Comparison of ENCODE assay signal across 8 cellular contexts in genomic region chr11:34356576-34356917, GRCh38. TPM values are rescaled to one million over a fixed set of nuclear protein-coding genes. Genes with fewer than 3 reads are reported as not detected.
A peak's percentile ranks its signal among the peaks of the same experiment; 100 is the strongest.
DNase-seq lines count a peak whose midpoint lies in the region; ATAC-seq, FAIRE-seq and TF ChIP-seq lines count a peak whose summit lies in the region.

No MANE protein-coding gene starts in this region.

- TF ChIP-seq POLR2A in endothelial cell of umbilical vein (IDR thresholded peaks at IDR 0.05; ENCODE audit: low read depth, low read length), result no peak

- no peaks in the 10 kb centered on the region for H3K9me3 ChIP-seq in SK-N-SH
- H3K9me3 ChIP-seq in endothelial cell of umbilical vein (replicated peaks; ENCODE audit: control insufficient read depth, insufficient read depth, low read length), result no peaks in the 10 kb centered on the region

- H3K36me3 Mint-ChIP-seq in nephron progenitor cell (ENCODE audit: low read depth), result no peaks in the 10 kb centered on the region

- H3K79me2 ChIP-seq in SK-N-SH (ENCODE audit: insufficient read depth), result peaks cover 5% of the 10 kb centered on the region; the same call in 1 of the 2 replicates
- no peaks in the 10 kb centered on the region for H3K79me2 ChIP-seq in endothelial cell of umbilical vein (ENCODE audit: control insufficient read depth, insufficient read depth, low read length)

- H3K9me2 ChIP-seq in SK-N-SH, result no peaks in the 10 kb centered on the region

- ATAC-seq in HG02884 (IDR thresholded peaks at IDR 0.05; ENCODE audit: unreplicated experiment) (no peak), GM18502 (IDR thresholded peaks at IDR 0.05; ENCODE audit: poor library complexity, unreplicated experiment) (no peak)
- no peak for ATAC-seq in activated CD4-positive, CD25-positive, alpha-beta regulatory T cell treated with anti-CD3 and anti-CD28 coated beads, Interleukin-2, amount 50 U/mL, for 24 hours

- no peak for FAIRE-seq in endothelial cell of umbilical vein (lab: Jason Lieb, UNC)

- H2AFZ ChIP-seq in SK-N-SH (ENCODE audit: low read depth) (peak overlapping the region; percentile 76; the same call in 1 of the 2 replicates), endothelial cell of umbilical vein (ENCODE audit: low read depth, low read length) (no peak overlapping the region)

- H3K27me3 ChIP-seq in H7 (ENCODE audit: control insufficient read depth, insufficient read depth, low read length) (peaks cover 27% of the 10 kb centered on the region), SK-N-SH (ENCODE audit: insufficient read depth) (no peaks in the 10 kb centered on the region), endothelial cell of umbilical vein (ENCODE audit: control insufficient read depth in 2 of 2, insufficient read depth in 2 of 2, low read length in 2 of 2) (peaks cover 23 to 39% of the 10 kb centered on the region in 2 experiments)

- WGBS in SK-N-SH (ENCODE audit: low lambda C conversion rate), result 22% methylated on average over 12 of the region's 19 CpGs

- H3K4me1 Mint-ChIP-seq in nephron progenitor cell, result peaks cover 30% of the 10 kb centered on the region

- POLR2A ChIA-PET in SK-N-SH (lab: Yijun Ruan, JAX) (interaction anchor here (1.0 to 2.5 kb wide), 5 partner anchors 94 to 206 kb away, joined by 3 to 20 read pairs (median 6); no protein-coding TSS in a partner anchor), endothelial cell of umbilical vein (lab: Charles Lee) (no interaction called here)

- no TSS peak for BruUV-seq in endothelial cell of umbilical vein (replicated peaks; lab: Mats Ljungman, UMichigan)

- no peaks in the 10 kb centered on the region for H3F3A ChIP-seq in SK-N-SH (replicated peaks; ENCODE audit: insufficient read depth)

- peaks cover 93% of the 10 kb centered on the region for H3K27me3 Mint-ChIP-seq in nephron progenitor cell (ENCODE audit: low read depth, poor library complexity)

- TF ChIP-seq CTCF in SK-N-SH (IDR thresholded peaks at IDR 0.05) (no peak), endothelial cell of umbilical vein (IDR thresholded peaks at IDR 0.05; ENCODE audit: extremely low read depth in 1 of 2, insufficient read depth in 1 of 2, low read depth in 1 of 2, low read length in 2 of 2) (no peak), nephron progenitor cell (IDR thresholded peaks at IDR 0.05) (no peak)

- H4K20me1 ChIP-seq in SK-N-SH (ENCODE audit: insufficient read depth) (peaks cover 14% of the 10 kb centered on the region; the same call in 1 of the 2 replicates), endothelial cell of umbilical vein (replicated peaks; ENCODE audit: control insufficient read depth, extremely low read depth, insufficient read depth, low read length) (no peaks in the 10 kb centered on the region)

- DNase-seq in H7, result peak; percentile 57
- no peak for DNase-seq in SK-N-SH
- DNase-seq in endothelial cell of umbilical vein (ENCODE audit: low read depth, low spot score), result peak; percentile 8
- DNase-seq in nephron progenitor cell, result no peak
- DNase-seq in NOMO-1 (lab: John Stamatoyannopoulos, UW; ENCODE audit: unreplicated experiment in 2 of 2), result no peak

- no peak overlapping the region for H3K27ac Mint-ChIP-seq in nephron progenitor cell

- dilution Hi-C loops in endothelial cell of umbilical vein (cut with MboI; ENCODE audit: extremely low pct_ligation_motif_present, low sequenced_read_pairs), result no loop called here

- no peak overlapping the region for H3K9ac ChIP-seq in SK-N-SH
- no peak overlapping the region for H3K9ac ChIP-seq in endothelial cell of umbilical vein (replicated peaks; ENCODE audit: extremely low read depth, insufficient read depth, low read length)

- CTCF ChIA-PET in SK-N-SH (lab: Yijun Ruan, JAX), result interaction anchor here (0.6 to 13.4 kb wide), 18 partner anchors 10 to 1714 kb away, joined by 3 to 240 read pairs (median 5); no protein-coding TSS in a partner anchor
- CTCF ChIA-PET in endothelial cell of umbilical vein (lab: Charles Lee), result interaction anchor here (1.4 to 5.1 kb wide), 2 partner anchors 183 to 229 kb away, joined by 3 to 97 read pairs; no protein-coding TSS in a partner anchor

- no peak for TF ChIP-seq EP300 in SK-N-SH (IDR thresholded peaks at IDR 0.05; ENCODE audit: borderline replicate concordance in 1 of 2, low read depth in 1 of 2, low read length in 1 of 2)

- intact Hi-C loops in endothelial cell of umbilical vein (cut with micrococcal nuclease), result loop anchor here (5.0 kb wide), 1 partner anchor 304 kb away; the partner anchor contains the start of gene CAPRIN1

- H3K9me1 ChIP-seq in endothelial cell of umbilical vein (replicated peaks; ENCODE audit: control insufficient read depth, extremely low read depth, insufficient read depth, low read length), result no peaks in the 10 kb centered on the region

- H3K4me2 ChIP-seq in SK-N-SH (peak overlapping the region; percentile 96), endothelial cell of umbilical vein (ENCODE audit: insufficient read depth, low read length) (no peak overlapping the region)

- peaks cover 18 to 33% of the 10 kb centered on the region in 2 experiments; a peak in 3 of 4 replicates for H3K4me1 ChIP-seq in SK-N-SH (ENCODE audit: control insufficient read depth in 1 of 2, insufficient read depth in 2 of 2, low read depth in 1 of 2, low read length in 1 of 2)
- H3K4me1 ChIP-seq in endothelial cell of umbilical vein (ENCODE audit: control insufficient read depth, extremely low read depth, insufficient read depth, low read length), result peaks cover 14% of the 10 kb centered on the region

- H3K36me3 ChIP-seq in H7 (replicated peaks; ENCODE audit: control insufficient read depth, insufficient read depth, low read length), result no peaks in the 10 kb centered on the region
- H3K36me3 ChIP-seq in SK-N-SH (replicated peaks in 1 of 2; ENCODE audit: control insufficient read depth in 1 of 2, insufficient read depth in 2 of 2, low read length in 1 of 2), result no peaks in the 10 kb centered on the region
- H3K36me3 ChIP-seq in endothelial cell of umbilical vein (ENCODE audit: control insufficient read depth in 2 of 2, extremely low read depth in 1 of 2, insufficient read depth in 2 of 2, low read length in 2 of 2), result no peaks in the 10 kb centered on the region

- H3K4me3 ChIP-seq in H7 (ENCODE audit: insufficient read depth, low read depth, low read length) (peak overlapping the region; percentile 75), SK-N-SH (ENCODE audit: low read depth in 2 of 2, low read length in 1 of 2) (peak overlapping the region; percentile 72 to 76), endothelial cell of umbilical vein (replicated peaks in 1 of 3; ENCODE audit: insufficient read depth in 1 of 3, low read depth in 1 of 3, low read length in 3 of 3) (no peak overlapping the region)

- H3K27ac ChIP-seq in SK-N-SH (ENCODE audit: low read depth in 2 of 2, low read length in 1 of 2), result peak overlapping the region in 1 of 2 experiments; percentile 40; a peak in 1 of 4 replicates
- no peak overlapping the region for H3K27ac ChIP-seq in endothelial cell of umbilical vein (ENCODE audit: insufficient read depth, low read depth, low read length)

- H3K4me3 Mint-ChIP-seq in nephron progenitor cell, result peak overlapping the region; percentile 79

- no peaks in the 10 kb centered on the region for H3K9me3 Mint-ChIP-seq in nephron progenitor cell

- no peak for TF ChIP-seq RAD21 in SK-N-SH (IDR thresholded peaks at IDR 0.05; ENCODE audit: low read length)

TF ChIP-seq in SK-N-SH, 30 proteins besides CTCF, POLR2A, EP300 and RAD21:
- peak; percentile 43; the same call in 1 of the 2 replicates for TF ChIP-seq NRF1 (IDR thresholded peaks at IDR 0.05; ENCODE audit: low read depth, low read length)
- TF ChIP-seq RCOR1 (IDR thresholded peaks at IDR 0.05; ENCODE audit: low read length), result no peak
TF ChIP-seq in SK-N-SH: peak in this region for 1.

TF ChIP-seq in endothelial cell of umbilical vein, 7 proteins besides CTCF, POLR2A, EP300 and RAD21:
- TF ChIP-seq EZH2 (IDR thresholded peaks at IDR 0.05; ENCODE audit: borderline replicate concordance, low read depth, low read length, severe bottlenecking), result no peak
- TF ChIP-seq POLR2AphosphoS5 (IDR thresholded peaks at IDR 0.05; ENCODE audit: insufficient read depth, low read depth, low read length), result no peak
- no peak for TF ChIP-seq MAX (IDR thresholded peaks at IDR 0.05; ENCODE audit: insufficient read depth, insufficient read length)
- TF ChIP-seq GATA2 (IDR thresholded peaks at IDR 0.05; ENCODE audit: insufficient read depth, insufficient read length, low read depth, low read length), result no peak
- TF ChIP-seq JUN (IDR thresholded peaks at IDR 0.05; ENCODE audit: borderline replicate concordance, insufficient read depth, insufficient read length, low read depth), result no peak
- TF ChIP-seq MYC (IDR thresholded peaks at IDR 0.05; ENCODE audit: low read depth, low read length), result no peak
- no peak for TF ChIP-seq FOS (IDR thresholded peaks at IDR 0.05; ENCODE audit: borderline replicate concordance, insufficient read depth, low read length)

RNA-seq across cellular contexts. Expression of gene ABTB2, which starts 1.3 kb away (rescaled TPM):
- total RNA-seq in H7 (2014; rRNA removed; shearing (Covaris generic)), result 9.3 and 12.2 TPM in 2 replicates
- polyA plus RNA-seq in SK-N-SH (2012; rRNA removed), result 4.9 and 7.8 TPM in 2 replicates
- 3.2 and 5.2 TPM in 2 replicates for polyA plus RNA-seq in SK-N-SH (2012; cell fraction: cytosol; rRNA removed)
- 14.8 and 16.0 TPM in 2 replicates for polyA plus RNA-seq in SK-N-SH (2012; cell fraction: nucleus; rRNA removed)
- 0.11 and 0.25 TPM in 2 replicates for total RNA-seq in endothelial cell of umbilical vein
- 0.14 and 0.18 TPM in 2 replicates for polyA plus RNA-seq in endothelial cell of umbilical vein
- polyA plus RNA-seq in endothelial cell of umbilical vein (2011; cell fraction: cytosol; rRNA removed), result 0.16 and 0.19 TPM in 2 replicates
- polyA plus RNA-seq in endothelial cell of umbilical vein (2011; cell fraction: nucleus; rRNA removed), result 0.40 and 0.41 TPM in 2 replicates
- 0.27 and 0.52 TPM in 2 replicates for polyA plus RNA-seq in endothelial cell of umbilical vein (2012)
- 0.17 and 0.45 TPM in 2 replicates for polyA minus RNA-seq in endothelial cell of umbilical vein
- polyA minus RNA-seq in endothelial cell of umbilical vein (2011; cell fraction: cytosol; rRNA and poly(A)+ RNA removed), result 3.1 TPM
- 0.34 and 0.38 TPM in 2 replicates for polyA minus RNA-seq in endothelial cell of umbilical vein (2011; cell fraction: nucleus; rRNA and poly(A)+ RNA removed)

Comparison
In these comparisons a context has a peak if more than half of its experiments do, and no peak if none do; other contexts are left out.
1. DNase-seq: peak in H7 (single experiment) and endothelial cell of umbilical vein (single experiment); none in SK-N-SH (single experiment), nephron progenitor cell (single experiment) and NOMO-1 (0 of 2).
2. H3K4me3 ChIP-seq: peak in H7 (single experiment) and SK-N-SH (2 of 2); none in endothelial cell of umbilical vein (0 of 3).